ENCODE assay signal across 8 cellular contexts in genomic region chr5:66828046-66828550, GRCh38.
A peak's percentile ranks its signal among the peaks of the same experiment; 100 is the strongest.
DNase-seq lines count a peak whose midpoint lies in the region; ATAC-seq and TF ChIP-seq lines count a peak whose summit lies in the region.

No MANE protein-coding gene starts in this region.

- H3K4me1 ChIP-seq in IMR-90 (ENCODE audit: control insufficient read depth, insufficient read depth, low read length) = no peaks in the 10 kb centered on the region; the same call in 1 of the 2 replicates
- peaks cover 21% of the 10 kb centered on the region for H3K4me1 ChIP-seq in neuron (ENCODE audit: insufficient read depth, low read length)

- H3K27me3 ChIP-seq in IMR-90 (ENCODE audit: control insufficient read depth, insufficient read depth, low read length) = peaks cover 20% of the 10 kb centered on the region
- H3K27me3 ChIP-seq in neuron (ENCODE audit: insufficient read depth, low read length) = no peaks in the 10 kb centered on the region

- H3K79me1 ChIP-seq in IMR-90 (ENCODE audit: low read depth in 1 of 2, low read length in 2 of 2) = no peaks in the 10 kb centered on the region

- no peak overlapping the region for H3K14ac ChIP-seq in IMR-90 (replicated peaks; ENCODE audit: low read depth, low read length)

- no peak overlapping the region for H2BK15ac ChIP-seq in IMR-90 (ENCODE audit: low read depth, low read length)

- no peaks in the 10 kb centered on the region for H3K9me1 ChIP-seq in IMR-90 (ENCODE audit: insufficient read depth, low read length)

- no peaks in the 10 kb centered on the region for H4K20me1 ChIP-seq in IMR-90 (ENCODE audit: insufficient read depth, low read length)

- H3K36me3 ChIP-seq in IMR-90 (ENCODE audit: control insufficient read depth, insufficient read depth, low read length) = no peaks in the 10 kb centered on the region
- H3K36me3 ChIP-seq in neuron (ENCODE audit: insufficient read depth, low read length) = no peaks in the 10 kb centered on the region

- no peak overlapping the region for H4K8ac ChIP-seq in IMR-90 (ENCODE audit: low read depth in 2 of 2, low read length in 2 of 2)

- DNase-seq in IMR-90 = no peak
- no peak for DNase-seq in epithelial cell of prostate (ENCODE audit: low read depth, low spot score)
- no peak for DNase-seq in NCI-H1092 (lab: John Stamatoyannopoulos, UW)

- TF ChIP-seq POLR2A in IMR-90 (IDR thresholded peaks at IDR 0.05; ENCODE audit: low read depth, low read length) = no peak

- POLR2A ChIA-PET in IMR-90 (lab: Charles Lee; ENCODE audit: unreplicated experiment) = no interaction called here

- H3K9me3 ChIP-seq in IMR-90 (ENCODE audit: control insufficient read depth, insufficient read depth, low read length) (no peaks in the 10 kb centered on the region), neuron (ENCODE audit: low read length) (no peaks in the 10 kb centered on the region)

- H3K56ac ChIP-seq in IMR-90 (ENCODE audit: extremely low read depth, insufficient read depth, low read length) = no peak overlapping the region

- H3K4me3 ChIP-seq in IMR-90 (ENCODE audit: insufficient read depth, low read depth, low read length) = peak overlapping the region; percentile 49
- H3K4me3 ChIP-seq in neuron (ENCODE audit: low read length) = peak overlapping the region; percentile 28

- H4K5ac ChIP-seq in IMR-90 (ENCODE audit: low read depth, low read length) = no peak overlapping the region

- no peak overlapping the region for H3K27ac ChIP-seq in IMR-90 (ENCODE audit: insufficient read depth, low read length)
- H3K27ac ChIP-seq in epithelial cell of prostate = peak overlapping the region; percentile 91

- 0% methylated on average over 1 of the region's 5 CpGs; no CpG with 5 or more reads in 1 of the 2 experiments for WGBS in IMR-90 (ENCODE audit: extremely low coverage in 2 of 2, insufficient read length in 1 of 2), 2 experiments

- H3K9ac ChIP-seq in IMR-90 (ENCODE audit: low read depth, low read length) = no peak overlapping the region

- BruUV-seq in IMR-90 (replicated peaks; lab: Mats Ljungman, UMichigan) = no TSS peak

- TF ChIP-seq CTCF in IMR-90 (conservative IDR thresholded peaks at IDR 0.05; ENCODE audit: low read depth, low read length) = no peak

- H3K18ac ChIP-seq in IMR-90 (ENCODE audit: low read depth, low read length) = no peak overlapping the region

- in situ Hi-C loops in IMR-90 (cut with MboI; ENCODE audit: low sequenced_read_pairs) = no loop called here

- no peak for TF ChIP-seq RAD21 in IMR-90 (IDR thresholded peaks at IDR 0.05; ENCODE audit: low read length)

- intact Hi-C loops in IMR-90 (cut with micrococcal nuclease) = loop anchor here (10.0 kb wide), 1 partner anchor 137 kb away; no protein-coding TSS in a partner anchor

- H2BK120ac ChIP-seq in IMR-90 (ENCODE audit: low read depth, low read length) = no peak overlapping the region

- H2AK5ac ChIP-seq in IMR-90 (ENCODE audit: low read depth, low read length) = no peak overlapping the region

- no peak overlapping the region for H2AK9ac ChIP-seq in IMR-90 (replicated peaks; ENCODE audit: low read depth, low read length, poor library complexity)

- no peak overlapping the region for H3K4ac ChIP-seq in IMR-90 (ENCODE audit: low read depth, low read length)

- no peak overlapping the region for H2BK5ac ChIP-seq in IMR-90 (ENCODE audit: low read depth, low read length, poor library complexity, severe bottlenecking)

- ATAC-seq in GM18907 (IDR thresholded peaks at IDR 0.05; ENCODE audit: unreplicated experiment) (peak; percentile 24), IMR-90 (ENCODE audit: low read depth) (peak; percentile 13; the same call in 1 of the 2 replicates), GM18519 (IDR thresholded peaks at IDR 0.05; ENCODE audit: low FRiP score, unreplicated experiment) (no peak), GM21447 (IDR thresholded peaks at IDR 0.05; ENCODE audit: unreplicated experiment) (no peak), HG03159 (IDR thresholded peaks at IDR 0.05; ENCODE audit: unreplicated experiment) (no peak)

- no peak overlapping the region for H4K91ac ChIP-seq in IMR-90 (ENCODE audit: insufficient read depth, low read depth, low read length)

- CTCF ChIA-PET in IMR-90 (lab: Yijun Ruan, JAX) = no interaction called here

- dilution Hi-C loops in IMR-90 (cut with HindIII; ENCODE audit: low sequenced_read_pairs, unreplicated experiment) = no loop called here

- H2AFZ ChIP-seq in IMR-90 (replicated peaks; ENCODE audit: low read length, poor library complexity) (peak overlapping the region; percentile 84), neuron (ENCODE audit: low read depth, low read length) (no peak overlapping the region)

- no peak overlapping the region for H3K23ac ChIP-seq in IMR-90 (ENCODE audit: low read depth, low read length)

- peak overlapping the region; percentile 92 for H3K4me2 ChIP-seq in IMR-90 (ENCODE audit: low read depth, low read length)

- no peak overlapping the region for H2BK20ac ChIP-seq in IMR-90 (ENCODE audit: low read depth, low read length)

TF ChIP-seq in IMR-90, 13 proteins besides CTCF, POLR2A, EP300 and RAD21:
- TF ChIP-seq RCOR1 (IDR thresholded peaks at IDR 0.05; ENCODE audit: insufficient replicate concordance, low read length) = no peak
- no peak for TF ChIP-seq USF2 (IDR thresholded peaks at IDR 0.05; ENCODE audit: low read depth, low read length)
- TF ChIP-seq, protein P1, sequence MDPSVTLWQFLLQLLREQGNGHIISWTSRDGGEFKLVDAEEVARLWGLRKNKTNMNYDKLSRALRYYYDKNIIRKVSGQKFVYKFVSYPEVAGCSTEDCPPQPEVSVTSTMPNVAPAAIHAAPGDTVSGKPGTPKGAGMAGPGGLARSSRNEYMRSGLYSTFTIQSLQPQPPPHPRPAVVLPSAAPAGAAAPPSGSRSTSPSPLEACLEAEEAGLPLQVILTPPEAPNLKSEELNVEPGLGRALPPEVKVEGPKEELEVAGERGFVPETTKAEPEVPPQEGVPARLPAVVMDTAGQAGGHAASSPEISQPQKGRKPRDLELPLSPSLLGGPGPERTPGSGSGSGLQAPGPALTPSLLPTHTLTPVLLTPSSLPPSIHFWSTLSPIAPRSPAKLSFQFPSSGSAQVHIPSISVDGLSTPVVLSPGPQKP (IDR thresholded peaks at IDR 0.05; ENCODE audit: borderline replicate concordance, low read depth, low read length) = no peak
- no peak for TF ChIP-seq CEBPB (IDR thresholded peaks at IDR 0.05; ENCODE audit: low read depth, low read length)
- TF ChIP-seq MAZ (IDR thresholded peaks at IDR 0.05; ENCODE audit: borderline replicate concordance, low read depth, low read length) = no peak
- no peak for TF ChIP-seq BHLHE40 (IDR thresholded peaks at IDR 0.05; ENCODE audit: low read depth, low read length)
- no peak for TF ChIP-seq MAFK (IDR thresholded peaks at IDR 0.05; ENCODE audit: low read depth, low read length)
- TF ChIP-seq NFE2L2 (IDR thresholded peaks at IDR 0.05; ENCODE audit: low read depth, low read length) = no peak
- no peak for TF ChIP-seq FOS (IDR thresholded peaks at IDR 0.05; ENCODE audit: low read depth, low read length)
- no peak for TF ChIP-seq CHD1 (IDR thresholded peaks at IDR 0.05; ENCODE audit: low read depth, low read length)
TF ChIP-seq in IMR-90: peak in this region for 0.

Comparison
In these comparisons a context has a peak if more than half of its experiments do, and no peak if none do; other contexts are left out.
1. ATAC-seq: peak in GM18907 (single experiment) and IMR-90 (single experiment); none in GM18519 (single experiment), GM21447 (single experiment) and HG03159 (single experiment).